Comparison of ENCODE assay signal across 14 cellular contexts in the genomic region with DNA sequence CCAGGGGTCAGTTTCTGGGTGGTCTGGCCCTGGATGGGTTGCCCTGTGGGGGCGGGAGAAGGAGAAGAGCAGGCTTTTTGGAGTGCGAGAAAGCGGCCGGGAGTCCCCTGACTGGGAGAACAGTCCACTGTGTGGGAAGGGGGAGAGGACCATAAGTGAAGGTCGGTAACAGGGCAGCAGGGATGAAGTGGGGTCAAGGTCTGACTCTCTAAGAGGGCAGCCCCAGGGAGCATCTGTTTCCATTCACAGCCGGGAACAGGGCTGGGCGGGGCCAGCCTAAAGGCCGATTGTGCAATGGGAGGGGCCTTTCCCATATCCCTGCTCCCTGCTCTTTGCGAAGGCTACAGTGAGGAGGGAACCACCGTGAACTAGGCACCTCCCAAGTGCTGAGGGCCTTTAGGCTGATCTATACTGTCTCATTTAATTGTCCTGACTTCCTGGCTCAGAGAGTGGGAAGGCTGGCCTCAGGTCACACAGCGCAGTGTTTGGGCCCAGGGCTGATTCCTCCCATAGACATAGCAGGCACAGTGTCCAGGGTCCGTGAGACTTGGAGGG. TPM values are rescaled to one million over a fixed set of nuclear protein-coding genes. Genes with fewer than 3 reads are reported as not detected.
A peak's percentile ranks its signal among the peaks of the same experiment; 100 is the strongest.
DNase-seq lines count a peak whose midpoint lies in the region; ATAC-seq and TF ChIP-seq lines count a peak whose summit lies in the region.
"Had no signal": no experiment of that assay in that cellular context is flagged by ENCODE, and none has a peak within 500 bp of the region (broad histone marks: within the 10 kb centered on the region; RNA-seq: fewer than 3 reads in every experiment).

No MANE protein-coding gene starts in this region.

- no peak overlapping the region for H4K91ac ChIP-seq in neuronal stem cell (ENCODE audit: low read depth, low read length, poor library complexity)

- H3K27ac Mint-ChIP-seq in Caco-2 (ENCODE audit: unreplicated experiment) = no peak overlapping the region
- no peak overlapping the region for H3K27ac Mint-ChIP-seq in activated CD8-positive, alpha-beta T cell treated with anti-CD3 and anti-CD28 coated beads for 36 hours
- H3K27ac Mint-ChIP-seq: stimulated activated naive CD8-positive, alpha-beta T cell treated with anti-CD3 and anti-CD28 coated beads, Interleukin-15, Interleukin-2, amounts not matched to agents 100 ng/mL and 50 ng/mL, for 24 hours had no signal

- H2AK5ac ChIP-seq in neuronal stem cell (ENCODE audit: low read depth, low read length) = no peak overlapping the region

- H2AFZ ChIP-seq in neuronal stem cell (ENCODE audit: low read length) = peak overlapping the region; percentile 68

- WGBS in heart right ventricle, 2 donors = 38 to 42% methylated on average over 12 of the region's 12 CpGs
- no CpG with 5 or more reads among the region's 12 CpGs for WGBS in neuronal stem cell (ENCODE audit: extremely low coverage in 2 of 2, insufficient read length in 2 of 2, insufficient replicate concordance in 1 of 2), 2 donors

- H2BK12ac ChIP-seq in neuronal stem cell (ENCODE audit: low read length) = no peak overlapping the region

- TF ChIP-seq CTCF in Caco-2 (IDR thresholded peaks at IDR 0.05; ENCODE audit: insufficient read depth in 1 of 2, low read depth in 1 of 2, low read length in 1 of 2, severe bottlenecking in 1 of 2, unreplicated experiment in 1 of 2) (no peak), heart right ventricle (IDR thresholded peaks at IDR 0.05) (no peak)
- no peak for TF ChIP-seq CTCF in activated CD8-positive, alpha-beta T cell treated with anti-CD3 and anti-CD28 coated beads for 36 hours (IDR thresholded peaks at IDR 0.05)

- no TSS peak for BruUV-seq in Caco-2 (replicated peaks; lab: Mats Ljungman, UMichigan)

- H2BK120ac ChIP-seq in neuronal stem cell (ENCODE audit: low read depth, low read length) = no peak overlapping the region

- no peak overlapping the region for H2BK5ac ChIP-seq in neuronal stem cell (ENCODE audit: low read length)

- POLR2A ChIA-PET in Caco-2 (lab: Charles Lee) = no interaction called here
- POLR2A ChIA-PET in activated CD8-positive, alpha-beta T cell treated with anti-CD3 and anti-CD28 coated beads for 36 hours (lab: Charles Lee) = interaction anchor here (0.7 kb wide), 1 partner anchor 682 kb away, joined by 3 read pairs; no protein-coding TSS in a partner anchor

- peaks cover 7% of the 10 kb centered on the region for H3K9me3 Mint-ChIP-seq in Caco-2 (ENCODE audit: unreplicated experiment)
- no peaks in the 10 kb centered on the region for H3K9me3 Mint-ChIP-seq in activated CD8-positive, alpha-beta T cell treated with anti-CD3 and anti-CD28 coated beads for 36 hours
- H3K9me3 Mint-ChIP-seq: stimulated activated naive CD8-positive, alpha-beta T cell treated with anti-CD3 and anti-CD28 coated beads, Interleukin-15, Interleukin-2, amounts not matched to agents 100 ng/mL and 50 ng/mL, for 24 hours had no signal

- CTCF ChIA-PET in Caco-2 (lab: Charles Lee) = no interaction called here
- CTCF ChIA-PET in activated CD8-positive, alpha-beta T cell treated with anti-CD3 and anti-CD28 coated beads for 36 hours (lab: Charles Lee) = no interaction called here

- H3K36me3 ChIP-seq in Caco-2 (ENCODE audit: control insufficient read depth, insufficient read depth, low read length) (no peaks in the 10 kb centered on the region), heart right ventricle (no peaks in the 10 kb centered on the region), neuronal stem cell (replicated peaks in 1 of 2; ENCODE audit: control insufficient read depth in 2 of 2, insufficient read depth in 2 of 2, low read length in 2 of 2) (no peaks in the 10 kb centered on the region)
- H3K36me3 ChIP-seq: BLaER1 had no signal

- H3K4me3 Mint-ChIP-seq in Caco-2 (ENCODE audit: unreplicated experiment) = no peak overlapping the region
- no peak overlapping the region for H3K4me3 Mint-ChIP-seq in activated CD8-positive, alpha-beta T cell treated with anti-CD3 and anti-CD28 coated beads for 36 hours
- H3K4me3 Mint-ChIP-seq: stimulated activated naive CD8-positive, alpha-beta T cell treated with anti-CD3 and anti-CD28 coated beads, Interleukin-15, Interleukin-2, amounts not matched to agents 100 ng/mL and 50 ng/mL, for 24 hours had no signal

- H3K4me3 ChIP-seq in Caco-2 (ENCODE audit: low read depth, low read length) (no peak overlapping the region), heart right ventricle (no peak overlapping the region), neuronal stem cell (ENCODE audit: low read length in 2 of 2) (no peak overlapping the region)
- H3K4me3 ChIP-seq: BLaER1, GM12878 had no signal

- H3K36me3 Mint-ChIP-seq in Caco-2 (ENCODE audit: insufficient read depth, unreplicated experiment) = no peaks in the 10 kb centered on the region
- no peaks in the 10 kb centered on the region for H3K36me3 Mint-ChIP-seq in activated CD8-positive, alpha-beta T cell treated with anti-CD3 and anti-CD28 coated beads for 36 hours (ENCODE audit: low read depth)

- ATAC-seq in heart right ventricle = peak; percentile 71 to 85 (median 80)
- no peak for ATAC-seq in HG03175 (IDR thresholded peaks at IDR 0.05; ENCODE audit: unreplicated experiment)
- no peak for ATAC-seq in activated CD8-positive, alpha-beta T cell treated with anti-CD3 and anti-CD28 coated beads for 36 hours
- ATAC-seq: GM12878 had no signal

- no peaks in the 10 kb centered on the region for H3K9me3 ChIP-seq in Caco-2
- H3K9me3 ChIP-seq in heart right ventricle = peaks cover 0 to 3% (median 0%) of the 10 kb centered on the region in 11 donors
- peaks cover 0 to 1% of the 10 kb centered on the region in 2 donors for H3K9me3 ChIP-seq in neuronal stem cell (replicated peaks in 1 of 2; ENCODE audit: control insufficient read depth in 2 of 2, insufficient read depth in 1 of 2, low read depth in 1 of 2, low read length in 2 of 2)
- H3K9me3 ChIP-seq: BLaER1 had no signal

- H3K4me1 Mint-ChIP-seq in Caco-2 (ENCODE audit: low read depth, unreplicated experiment) = no peaks in the 10 kb centered on the region
- H3K4me1 Mint-ChIP-seq in activated CD8-positive, alpha-beta T cell treated with anti-CD3 and anti-CD28 coated beads for 36 hours (ENCODE audit: low read depth) = no peaks in the 10 kb centered on the region

- H3K23ac ChIP-seq in neuronal stem cell (ENCODE audit: low read depth, low read length, poor library complexity) = no peak overlapping the region

- H3K4me2 ChIP-seq in neuronal stem cell (ENCODE audit: insufficient read depth, low read length, poor library complexity, severe bottlenecking) = peak overlapping the region; percentile 28
- H3K4me2 ChIP-seq: BLaER1 had no signal

- DNase-seq in Caco-2 (peak; percentile 49 to 53), SW480 (ENCODE audit: low spot score) (peak; percentile 9), heart right ventricle (peak; percentile 62 to 73), neuronal stem cell (ENCODE audit: low spot score) (no peak), NCI-H774 (lab: John Stamatoyannopoulos, UW) (no peak), NOMO-1 treated with dmso at 0.1 percent for 144 hours (lab: John Stamatoyannopoulos, UW; ENCODE audit: unreplicated experiment) (no peak)
- no peak for DNase-seq in activated CD8-positive, alpha-beta T cell treated with anti-CD3 and anti-CD28 coated beads for 36 hours
- DNase-seq: NCI-H1694; stimulated activated CD4-positive, alpha-beta T cell treated with anti-CD3 and anti-CD28 coated beads, Interleukin-12 subunit alpha, Interleukin-12 subunit beta, amount 100 ng/mL, for 4 hours had no signal

- intact Hi-C loops in Caco-2 (cut with micrococcal nuclease; ENCODE audit: unreplicated experiment) = no loop called here
- intact Hi-C loops in heart right ventricle (cut with DNase I) = loop anchor here in 2 of 10 donors (10.0 kb wide), 2 partner anchors 59 to 331 kb away; partner anchors contain the start of gene COTL1 (in 1 of the 2)
- intact Hi-C loops in activated CD8-positive, alpha-beta T cell treated with anti-CD3 and anti-CD28 coated beads for 36 hours (cut with micrococcal nuclease) = loop anchor here (10.0 kb wide), 1 partner anchor 201 kb away; no protein-coding TSS in a partner anchor

- no peak overlapping the region for H3K18ac ChIP-seq in neuronal stem cell (ENCODE audit: low read length)

- H3K4me1 ChIP-seq in Caco-2 (no peaks in the 10 kb centered on the region), heart right ventricle (peaks cover 3 to 36% (median 26%) of the 10 kb centered on the region in 9 donors), neuronal stem cell (ENCODE audit: control insufficient read depth in 2 of 2, insufficient read depth in 1 of 2, low read depth in 1 of 2, low read length in 2 of 2) (peaks cover 5 to 27% of the 10 kb centered on the region in 2 donors)

- H3K79me1 ChIP-seq in neuronal stem cell (ENCODE audit: low read depth, low read length) = no peaks in the 10 kb centered on the region

- no peak overlapping the region for H3K14ac ChIP-seq in neuronal stem cell (ENCODE audit: low read length)

- H3K27me3 ChIP-seq in Caco-2 (replicated peaks; ENCODE audit: control insufficient read depth, insufficient read depth, low read length) (no peaks in the 10 kb centered on the region), heart right ventricle (no peaks in the 10 kb centered on the region), neuronal stem cell (ENCODE audit: control insufficient read depth in 3 of 3, insufficient read depth in 3 of 3, low read depth in 1 of 3, low read length in 3 of 3) (peaks cover 0 to 14% (median 5%) of the 10 kb centered on the region in 3 experiments)
- H3K27me3 ChIP-seq: BLaER1 had no signal

- H3K9ac ChIP-seq in neuronal stem cell (ENCODE audit: low read depth, low read length, poor library complexity) = no peak overlapping the region
- H3K9ac ChIP-seq: BLaER1 had no signal

- no peak overlapping the region for H3K4ac ChIP-seq in neuronal stem cell (ENCODE audit: low read length)

- H3K27me3 Mint-ChIP-seq in Caco-2 (ENCODE audit: insufficient read depth, unreplicated experiment) = peaks cover 8% of the 10 kb centered on the region
- H3K27me3 Mint-ChIP-seq in activated CD8-positive, alpha-beta T cell treated with anti-CD3 and anti-CD28 coated beads for 36 hours = peaks cover 5% of the 10 kb centered on the region

- H2BK15ac ChIP-seq in neuronal stem cell (ENCODE audit: low read length) = no peak overlapping the region

- H3K27ac ChIP-seq in heart right ventricle = peak overlapping the region in 9 of 10 donors; percentile 14 to 65 (median 49)
- H3K27ac ChIP-seq in neuronal stem cell (replicated peaks; ENCODE audit: low read length) = no peak overlapping the region
- H3K27ac ChIP-seq: BLaER1 had no signal

- H4K8ac ChIP-seq in neuronal stem cell (ENCODE audit: low read depth, low read length) = no peak overlapping the region

RNA-seq across cellular contexts. Expression of gene WFDC1, which starts 10.4 kb away (rescaled TPM):
- not detected in 2 replicates for total RNA-seq in Caco-2 (2022)
- total RNA-seq in heart right ventricle = 1 to 10 TPM in 5 of 10 donors, under 1 TPM in 5; 0.55 to 2.1 (median 0.98) TPM
- polyA plus RNA-seq in heart right ventricle = 1 to 10 TPM; 2.6 to 5.7 TPM
- polyA plus RNA-seq in neuronal stem cell (2013, experiment 1 of 2) = 0.13 TPM
- polyA plus RNA-seq in neuronal stem cell (2013, experiment 2 of 2) = 0.14 TPM
- total RNA-seq in activated CD8-positive, alpha-beta T cell treated with anti-CD3 and anti-CD28 coated beads for 36 hours = not detected
- total RNA-seq: GM12878 had no signal
- polyA plus RNA-seq: GM12878 had no signal

RNA-seq across cellular contexts. Expression of gene KCNG4, which starts 44.4 kb away (rescaled TPM):
- not detected in 2 replicates for total RNA-seq in Caco-2 (2022)
- total RNA-seq in heart right ventricle = not detected
- polyA plus RNA-seq in heart right ventricle = not detected
- polyA plus RNA-seq in neuronal stem cell (2013, experiment 1 of 2) = not detected
- not detected for polyA plus RNA-seq in neuronal stem cell (2013, experiment 2 of 2)
- total RNA-seq in activated CD8-positive, alpha-beta T cell treated with anti-CD3 and anti-CD28 coated beads for 36 hours = not detected
- total RNA-seq: cerebellum, GM12878 had no signal
- polyA plus RNA-seq: GM12878 had no signal

Comparison
In these comparisons a context has a peak if more than half of its experiments do, and no peak if none do; other contexts are left out.
1. DNase-seq: peak in Caco-2 (2 of 2), SW480 (single experiment) and heart right ventricle (2 of 2); none in neuronal stem cell (single experiment), NCI-H774 (single experiment), NOMO-1 treated with dmso at 0.1 percent for 144 hours (single experiment) and activated CD8-positive, alpha-beta T cell treated with anti-CD3 and anti-CD28 coated beads for 36 hours (single experiment).
2. ATAC-seq: peak in heart right ventricle (8 of 8); none in HG03175 (single experiment) and activated CD8-positive, alpha-beta T cell treated with anti-CD3 and anti-CD28 coated beads for 36 hours (single experiment).